In the genomic region with DNA sequence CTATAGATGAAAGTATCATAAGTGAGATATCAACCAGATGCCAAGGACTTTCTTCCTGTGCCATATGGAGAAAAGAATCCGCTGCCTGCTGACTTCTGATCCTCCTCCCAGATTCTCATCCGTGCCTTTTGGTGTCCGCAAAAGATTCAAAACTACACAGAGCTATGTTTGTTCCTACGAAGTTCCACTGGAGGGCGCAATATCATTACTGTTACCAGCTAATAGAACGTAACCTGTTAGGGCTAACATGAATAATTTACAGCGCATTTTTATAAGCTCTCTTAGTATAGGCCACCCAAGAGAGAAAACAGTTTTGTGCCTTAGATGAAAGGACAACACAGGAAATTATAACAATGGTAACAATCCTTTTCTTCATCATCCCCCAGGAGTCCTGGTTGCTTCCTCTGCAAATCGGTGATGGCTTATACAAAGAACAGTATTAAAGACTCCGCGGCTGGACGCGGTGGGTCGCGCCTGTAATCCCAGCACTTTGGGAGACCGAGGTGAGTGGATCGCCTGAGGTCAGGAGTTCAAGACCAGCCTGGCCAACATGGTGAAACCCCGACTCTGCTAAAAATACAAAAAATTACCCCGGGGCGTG, we compare ENCODE assay signal across 8 cellular contexts. TPM values are rescaled to one million over a fixed set of nuclear protein-coding genes. Genes with fewer than 3 reads are reported as not detected.
A peak's percentile ranks its signal among the peaks of the same experiment; 100 is the strongest.
DNase-seq lines count a peak whose midpoint lies in the region; ATAC-seq, FAIRE-seq and TF ChIP-seq lines count a peak whose summit lies in the region.

No MANE protein-coding gene starts in this region.

- DNase-seq in ELR (ENCODE audit: low read depth) (peak; percentile 49), NCI-H1930 (lab: John Stamatoyannopoulos, UW) (peak; percentile 20 to 42), bronchial epithelial cell (ENCODE audit: low read depth) (peak; percentile 34), middle frontal gyrus (ENCODE audit: extremely low spot score, low spot score) (peak; percentile 16), sciatic nerve (ENCODE audit: low spot score) (no peak)
- no peak for DNase-seq in effector memory CD8-positive, alpha-beta T cell
- no peak for DNase-seq in stimulated activated CD4-positive, alpha-beta T cell treated with anti-CD3 and anti-CD28 coated beads, Interleukin-4, amount 100 ng/mL, for 4 hours

- no peak overlapping the region for H3K4me3 ChIP-seq in bronchial epithelial cell (ENCODE audit: low read depth, low read length)

- FAIRE-seq in A204.1 (lab: Jason Lieb, UNC) (peak; percentile 90), bronchial epithelial cell (lab: Jason Lieb, UNC) (no peak)

- H3K36me3 ChIP-seq in bronchial epithelial cell (ENCODE audit: control insufficient read depth, insufficient read depth, low read length): no peaks in the 10 kb centered on the region

- no peaks in the 10 kb centered on the region for H3K36me3 Mint-ChIP-seq in effector memory CD8-positive, alpha-beta T cell (ENCODE audit: insufficient read depth)

- no peak for ATAC-seq in sciatic nerve
- no peak for ATAC-seq in effector memory CD8-positive, alpha-beta T cell (replicated peaks)

- H3K9me3 Mint-ChIP-seq in effector memory CD8-positive, alpha-beta T cell: no peaks in the 10 kb centered on the region

- H3K27me3 ChIP-seq in bronchial epithelial cell (ENCODE audit: control insufficient read depth, insufficient read depth, low read length): no peaks in the 10 kb centered on the region

- intact Hi-C loops in sciatic nerve (cut with DNase I): no loop called here

- H3K27ac Mint-ChIP-seq in effector memory CD8-positive, alpha-beta T cell: no peak overlapping the region

- peak; percentile 37 for TF ChIP-seq CTCF in bronchial epithelial cell (IDR thresholded peaks at IDR 0.05; ENCODE audit: insufficient read depth, low read length, severe bottlenecking)

- no peak overlapping the region for H3K4me3 Mint-ChIP-seq in effector memory CD8-positive, alpha-beta T cell

- H3K27me3 Mint-ChIP-seq in effector memory CD8-positive, alpha-beta T cell: peaks cover 21 to 30% of the 10 kb centered on the region in 2 donors

- no peaks in the 10 kb centered on the region for H3K4me1 Mint-ChIP-seq in effector memory CD8-positive, alpha-beta T cell (ENCODE audit: low read depth in 2 of 2)

RNA-seq across cellular contexts. Expression of gene CENPVL3, which starts 22.8 kb away (rescaled TPM):
- total RNA-seq in bronchial epithelial cell (not detected in 2 replicates), sciatic nerve (not detected)

RNA-seq across cellular contexts. Expression of gene CENPVL2, which starts 41.1 kb away (rescaled TPM):
- total RNA-seq in bronchial epithelial cell: not detected in 2 replicates
- not detected for total RNA-seq in sciatic nerve

Comparison
In these comparisons a context has a peak if more than half of its experiments do, and no peak if none do; other contexts are left out.
1. DNase-seq: peak in ELR (single experiment), NCI-H1930 (2 of 2), bronchial epithelial cell (single experiment) and middle frontal gyrus (single experiment); none in sciatic nerve (single experiment), effector memory CD8-positive, alpha-beta T cell (0 of 3) and stimulated activated CD4-positive, alpha-beta T cell treated with anti-CD3 and anti-CD28 coated beads, Interleukin-4, amount 100 ng/mL, for 4 hours (0 of 2).